14 cellular contexts compared by ENCODE assay signal in genomic region chr1:35345439-35345981, GRCh38.
DNase-seq lines count a peak whose midpoint lies in the region; TF ChIP-seq lines count a peak whose summit lies in the region.
"Had no signal": no experiment of that assay in that cellular context is flagged by ENCODE, and none has a peak within 500 bp of the region (broad histone marks: within the 10 kb centered on the region; RNA-seq: fewer than 3 reads in every experiment).

No MANE protein-coding gene starts in this region.

- intact Hi-C loops in OCI-LY7 (cut with micrococcal nuclease; ENCODE audit: unreplicated experiment) = no loop called here

- no peaks in the 10 kb centered on the region for H3K9me2 ChIP-seq in OCI-LY7 (ENCODE audit: insufficient read depth, low read length)

- no peak overlapping the region for H2AFZ ChIP-seq in OCI-LY7 (ENCODE audit: low read length)

- H3K4me2 ChIP-seq in OCI-LY7 (ENCODE audit: low read length) = no peak overlapping the region

- POLR2A ChIA-PET in OCI-LY7 (lab: Charles Lee) = no interaction called here

- no peaks in the 10 kb centered on the region for H3K4me1 ChIP-seq in OCI-LY7 (ENCODE audit: insufficient read depth, low read length, poor library complexity, severe bottlenecking)

- no TSS peak for BruUV-seq in OCI-LY7 (replicated peaks; lab: Mats Ljungman, UMichigan)

- peak; percentile 7 for DNase-seq in HuH-7.5 (ENCODE audit: low spot score)
- DNase-seq in OCI-LY7 (ENCODE audit: low spot score) = no peak
- peak; percentile 58 for DNase-seq in fibroblast of peridontal ligament (ENCODE audit: extremely low read depth)
- DNase-seq in skeletal muscle cell (ENCODE audit: low read depth) = peak; percentile 9
- DNase-seq in NCI-H128 (lab: John Stamatoyannopoulos, UW; ENCODE audit: unreplicated experiment) = no peak
- DNase-seq in AG08395 (ENCODE audit: low spot score) = no peak
- DNase-seq in activated CD4-positive, alpha-beta T cell treated with anti-CD3 and anti-CD28 coated beads, Interleukin-2, amount 50 U/mL, for 1 hour = no peak
- DNase-seq in DMS 273 treated with DMSO at 0.1 percent for 48 hours (lab: John Stamatoyannopoulos, UW) = no peak
- DNase-seq: activated CD4-positive, alpha-beta T cell treated with anti-CD3 and anti-CD28 coated beads, Interleukin-2, amount 10 ng/mL, durations not matched to agents 7 days and 5 days; CD8-positive, alpha-beta memory T cell; effector memory CD4-positive, alpha-beta T cell; glutamatergic neuron; NCI-H2081; stomach had no signal

- H3K36me3 ChIP-seq in OCI-LY7 (ENCODE audit: insufficient read depth, low read length) = no peaks in the 10 kb centered on the region
- H3K36me3 ChIP-seq: stomach had no signal

- CTCF ChIA-PET in OCI-LY7 (lab: Charles Lee; ENCODE audit: unreplicated experiment) = interaction anchor here (1.0 kb wide), 1 partner anchor 8 kb away, joined by 3 read pairs; no protein-coding TSS in a partner anchor

- H3K9me3 ChIP-seq in OCI-LY7 (ENCODE audit: low read length) = no peaks in the 10 kb centered on the region
- H3K9me3 ChIP-seq: stomach had no signal

- H4K20me1 ChIP-seq in OCI-LY7 (ENCODE audit: insufficient read depth, low read length) = no peaks in the 10 kb centered on the region

- no peak overlapping the region for H3K27ac ChIP-seq in OCI-LY7 (ENCODE audit: low read depth, low read length, poor library complexity, severe bottlenecking)

- TF ChIP-seq CTCF in OCI-LY7 (conservative IDR thresholded peaks at IDR 0.05; ENCODE audit: low read length) = 0 out of 2 replicates have a peak, but pooled peaks have one; percentile 36

- H3K4me3 ChIP-seq in OCI-LY7 (ENCODE audit: low read depth, low read length, poor library complexity, severe bottlenecking) = no peak overlapping the region
- no peak overlapping the region for H3K4me3 ChIP-seq in skeletal muscle cell (ENCODE audit: low read depth, low read length)

- peaks cover 23% of the 10 kb centered on the region for H3K79me2 ChIP-seq in OCI-LY7 (ENCODE audit: insufficient read depth, low read depth, low read length)

Comparison
In these comparisons a context has a peak if more than half of its experiments do, and no peak if none do; other contexts are left out.
1. DNase-seq: peak in HuH-7.5 (single experiment), fibroblast of peridontal ligament (single experiment) and skeletal muscle cell (single experiment); none in OCI-LY7 (single experiment), NCI-H128 (single experiment), AG08395 (single experiment), activated CD4-positive, alpha-beta T cell treated with anti-CD3 and anti-CD28 coated beads, Interleukin-2, amount 50 U/mL, for 1 hour (single experiment) and DMS 273 treated with DMSO at 0.1 percent for 48 hours (single experiment).